ENCODE assay signal across 1 cellular context in the genomic region with DNA sequence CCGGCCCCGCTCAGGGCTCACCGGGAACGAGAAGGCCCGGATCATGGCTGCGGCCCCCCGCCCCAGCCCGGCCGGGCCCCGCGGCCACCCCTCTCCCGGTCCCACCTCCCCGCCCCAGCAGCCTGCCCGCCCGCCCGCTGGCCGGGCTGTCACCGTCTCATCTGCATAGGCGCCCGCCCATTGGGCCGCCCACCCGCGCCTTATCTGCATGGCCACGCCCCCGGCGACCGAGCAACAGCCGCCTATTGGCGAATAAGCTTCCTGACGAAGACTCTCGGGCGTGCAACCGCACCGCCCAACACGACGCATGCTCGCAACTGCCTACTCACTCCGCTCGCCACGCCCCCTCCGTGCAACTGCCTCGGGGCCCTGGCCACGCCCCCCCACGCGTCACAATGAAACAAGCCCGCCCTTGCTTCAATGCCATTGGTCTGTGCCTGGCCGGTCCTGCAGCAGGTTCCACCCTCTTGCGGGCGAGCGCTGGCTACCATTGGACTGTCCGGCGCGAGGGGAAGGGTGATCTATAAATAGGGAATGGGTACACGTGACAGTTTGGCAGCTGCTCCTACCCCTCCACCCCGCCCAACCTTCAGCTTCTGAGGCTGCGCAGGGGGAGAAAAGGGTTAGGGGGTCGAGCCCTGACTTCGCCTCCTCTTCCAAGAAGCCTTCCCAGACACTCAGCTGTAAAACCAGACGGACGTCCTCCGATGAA.
TF ChIP-seq lines count a peak whose summit lies in the region.

A gene with protein sequence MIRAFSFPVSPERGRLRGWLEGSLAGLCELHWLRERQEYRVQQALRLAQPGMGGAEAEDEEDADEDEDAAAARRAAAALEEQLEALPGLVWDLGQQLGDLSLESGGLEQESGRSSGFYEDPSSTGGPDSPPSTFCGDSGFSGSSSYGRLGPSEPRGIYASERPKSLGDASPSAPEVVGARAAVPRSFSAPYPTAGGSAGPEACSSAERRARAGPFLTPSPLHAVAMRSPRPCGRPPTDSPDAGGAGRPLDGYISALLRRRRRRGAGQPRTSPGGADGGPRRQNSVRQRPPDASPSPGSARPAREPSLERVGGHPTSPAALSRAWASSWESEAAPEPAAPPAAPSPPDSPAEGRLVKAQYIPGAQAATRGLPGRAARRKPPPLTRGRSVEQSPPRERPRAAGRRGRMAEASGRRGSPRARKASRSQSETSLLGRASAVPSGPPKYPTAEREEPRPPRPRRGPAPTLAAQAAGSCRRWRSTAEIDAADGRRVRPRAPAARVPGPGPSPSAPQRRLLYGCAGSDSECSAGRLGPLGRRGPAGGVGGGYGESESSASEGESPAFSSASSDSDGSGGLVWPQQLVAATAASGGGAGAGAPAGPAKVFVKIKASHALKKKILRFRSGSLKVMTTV (minus strand): TSS at position 163 of the 712 bp plus-strand sequence. CDS start 118 bp downstream, at position 45.

TF ChIP-seq in IMR-90, 13 proteins besides CTCF, POLR2A, EP300 and RAD21 (continued from another document):
- TF ChIP-seq MXI1 (IDR thresholded peaks at IDR 0.05; ENCODE audit: borderline replicate concordance, low read depth, low read length) (peak; percentile 32; the same call in 1 of the 2 replicates), BHLHE40 (IDR thresholded peaks at IDR 0.05; ENCODE audit: low read depth, low read length) (peak; percentile 91), RFX5 (IDR thresholded peaks at IDR 0.05; ENCODE audit: low read depth, low read length) (no peak)
- TF ChIP-seq, protein P1, sequence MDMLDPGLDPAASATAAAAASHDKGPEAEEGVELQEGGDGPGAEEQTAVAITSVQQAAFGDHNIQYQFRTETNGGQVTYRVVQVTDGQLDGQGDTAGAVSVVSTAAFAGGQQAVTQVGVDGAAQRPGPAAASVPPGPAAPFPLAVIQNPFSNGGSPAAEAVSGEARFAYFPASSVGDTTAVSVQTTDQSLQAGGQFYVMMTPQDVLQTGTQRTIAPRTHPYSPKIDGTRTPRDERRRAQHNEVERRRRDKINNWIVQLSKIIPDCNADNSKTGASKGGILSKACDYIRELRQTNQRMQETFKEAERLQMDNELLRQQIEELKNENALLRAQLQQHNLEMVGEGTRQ (IDR thresholded peaks at IDR 0.05; ENCODE audit: low read depth, low read length), result peak; percentile 92
TF ChIP-seq in IMR-90: peak in this region for 5.
